Comparison of ENCODE assay signal across 1 cellular context in genomic region chr5:181223729-181224389, GRCh38.
TF ChIP-seq lines count a peak whose summit lies in the region.

No MANE protein-coding gene starts in this region.

TF ChIP-seq in HepG2, 621 proteins besides CTCF, POLR2A, EP300 and RAD21 (continued from another document and continues in another):
- TF ChIP-seq STAT6 (CRISPR knock-in tag; IDR thresholded peaks at IDR 0.05; ENCODE audit: borderline replicate concordance) (no peak; the same call in 1 of the 2 replicates), ZC3H13 (CRISPR knock-in tag; IDR thresholded peaks at IDR 0.05) (0 out of 2 replicates have a peak, but pooled peaks have one; percentile 12), ZNF768 (CRISPR knock-in tag; IDR thresholded peaks at IDR 0.05) (no peak), ZNF207 (IDR thresholded peaks at IDR 0.05; ENCODE audit: borderline replicate concordance) (no peak), ZHX2 (IDR thresholded peaks at IDR 0.05; ENCODE audit: low read depth) (no peak), ZHX2 (CRISPR knock-in tag; IDR thresholded peaks at IDR 0.05; ENCODE audit: borderline replicate concordance) (no peak), STAT5B (CRISPR knock-in tag; IDR thresholded peaks at IDR 0.05) (no peak), MATR3 (CRISPR knock-in tag; IDR thresholded peaks at IDR 0.05) (no peak), RCOR2 (CRISPR knock-in tag; IDR thresholded peaks at IDR 0.05) (no peak), PBX2 (CRISPR knock-in tag; IDR thresholded peaks at IDR 0.05) (no peak), YEATS4 (CRISPR knock-in tag; IDR thresholded peaks at IDR 0.05; ENCODE audit: borderline replicate concordance) (peak; percentile 2; the same call in 1 of the 2 replicates), DR1 (CRISPR knock-in tag; IDR thresholded peaks at IDR 0.05) (no peak), KDM5B (CRISPR knock-in tag; IDR thresholded peaks at IDR 0.05; ENCODE audit: borderline replicate concordance) (no peak), GATAD1 (CRISPR knock-in tag; IDR thresholded peaks at IDR 0.05) (no peak), MIXL1 (CRISPR knock-in tag; IDR thresholded peaks at IDR 0.05) (no peak), SALL1 (CRISPR knock-in tag; IDR thresholded peaks at IDR 0.05) (no peak), PATZ1 (CRISPR knock-in tag; IDR thresholded peaks at IDR 0.05) (0 out of 2 replicates have a peak, but pooled peaks have one; percentile 4), TRAFD1 (CRISPR knock-in tag; IDR thresholded peaks at IDR 0.05; ENCODE audit: borderline replicate concordance) (peak; percentile 23; the same call in 1 of the 2 replicates), MXI1 (IDR thresholded peaks at IDR 0.05; ENCODE audit: borderline replicate concordance, low read depth, low read length) (peak; percentile 3; the same call in 1 of the 3 replicates), MEIS2 (CRISPR knock-in tag; IDR thresholded peaks at IDR 0.05) (no peak), SP1 (IDR thresholded peaks at IDR 0.05) (no peak), SP1 (CRISPR knock-in tag; IDR thresholded peaks at IDR 0.05) (no peak), ZNF124 (CRISPR knock-in tag; IDR thresholded peaks at IDR 0.05) (no peak), IRF1 (CRISPR knock-in tag; IDR thresholded peaks at IDR 0.05; ENCODE audit: low read depth) (no peak), ZNF318 (CRISPR knock-in tag; IDR thresholded peaks at IDR 0.05) (no peak), TOPORS (CRISPR knock-in tag; IDR thresholded peaks at IDR 0.05) (0 out of 2 replicates have a peak, but pooled peaks have one; percentile 66), MIER2 (CRISPR knock-in tag; IDR thresholded peaks at IDR 0.05) (no peak), POGZ (CRISPR knock-in tag; IDR thresholded peaks at IDR 0.05) (no peak), NAIF1 (CRISPR knock-in tag; IDR thresholded peaks at IDR 0.05; ENCODE audit: borderline replicate concordance) (no peak), ZFP36L1 (CRISPR knock-in tag; IDR thresholded peaks at IDR 0.05) (no peak), CEBPB (IDR thresholded peaks at IDR 0.05; ENCODE audit: borderline replicate concordance, low read depth, low read length) (no peak), ZNF143 (CRISPR knock-in tag; IDR thresholded peaks at IDR 0.05) (no peak), MED1 (CRISPR knock-in tag; IDR thresholded peaks at IDR 0.05) (no peak), SAP130 (CRISPR knock-in tag; IDR thresholded peaks at IDR 0.05; ENCODE audit: low read depth) (no peak; the same call in 1 of the 2 replicates), KDM6A (CRISPR knock-in tag; IDR thresholded peaks at IDR 0.05; ENCODE audit: low read depth) (no peak), TAF15 (IDR thresholded peaks at IDR 0.05; ENCODE audit: low read depth, low read length, poor library complexity, severe bottlenecking) (no peak), MIER3 (CRISPR knock-in tag; IDR thresholded peaks at IDR 0.05; ENCODE audit: borderline replicate concordance) (no peak), ZNF781 (CRISPR knock-in tag; IDR thresholded peaks at IDR 0.05; ENCODE audit: borderline replicate concordance, not compliant biosample characterization) (no peak)
